ENCODE assay signal across 29 cellular contexts in the genomic region with DNA sequence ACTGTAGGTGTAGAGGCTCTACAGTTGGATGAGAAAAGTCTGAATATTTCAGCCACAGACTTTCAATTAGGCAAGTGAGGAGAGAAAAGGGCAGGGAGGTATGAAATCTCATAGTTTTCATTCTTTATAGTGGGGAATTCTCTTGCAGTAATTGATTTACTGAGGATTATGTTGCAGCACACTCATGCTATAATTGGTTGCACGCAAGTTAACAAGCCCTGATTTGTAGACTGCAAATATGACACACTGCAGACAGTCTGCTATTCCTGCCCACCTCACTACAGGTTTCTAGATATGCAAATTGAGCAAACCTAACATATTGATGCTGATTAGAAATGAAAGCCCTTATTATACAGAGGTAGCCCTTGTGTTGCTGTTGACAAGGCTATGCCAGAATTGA.
DNase-seq lines count a peak whose midpoint lies in the region; ATAC-seq and TF ChIP-seq lines count a peak whose summit lies in the region.
"Had no signal": no experiment of that assay in that cellular context is flagged by ENCODE, and none has a peak within 500 bp of the region (broad histone marks: within the 10 kb centered on the region; RNA-seq: fewer than 3 reads in every experiment).

No MANE protein-coding gene starts in this region.

- H3K27me3 ChIP-seq in A673 (replicated peaks; ENCODE audit: insufficient read depth, low read depth, low read length, poor library complexity) (no peaks in the 10 kb centered on the region), right lobe of liver (no peaks in the 10 kb centered on the region)
- H3K27me3 ChIP-seq: BLaER1 treated with 17β-estradiol and CSF1 and Interleukin-3, amounts not matched to agents 10 nM and 100 nM; SJSA1 had no signal

- H3K4me3 ChIP-seq in A673 (ENCODE audit: low read depth, low read length, poor library complexity, severe bottlenecking): no peak overlapping the region
- no peak overlapping the region for H3K4me3 ChIP-seq in AG04449 (ENCODE audit: low read depth, low read length)
- H3K4me3 ChIP-seq in right lobe of liver: no peak overlapping the region
- H3K4me3 ChIP-seq: BLaER1 treated with 17β-estradiol and CSF1 and Interleukin-3, amounts not matched to agents 10 nM and 100 nM; GM23338; K562; PC-9; SJSA1 had no signal

- ATAC-seq in right lobe of liver: no peak
- ATAC-seq in activated CD8-positive, alpha-beta T cell treated with anti-CD3 and anti-CD28 coated beads for 36 hours: no peak
- ATAC-seq: GM23338, K562 had no signal

- H3K27me3 Mint-ChIP-seq in mesothelial cell of epicardium (ENCODE audit: low read depth): no peaks in the 10 kb centered on the region
- peaks cover 10% of the 10 kb centered on the region for H3K27me3 Mint-ChIP-seq in activated CD8-positive, alpha-beta T cell treated with anti-CD3 and anti-CD28 coated beads for 36 hours

- peaks cover 47% of the 10 kb centered on the region for H3K4me1 Mint-ChIP-seq in mesothelial cell of epicardium
- no peaks in the 10 kb centered on the region for H3K4me1 Mint-ChIP-seq in activated CD8-positive, alpha-beta T cell treated with anti-CD3 and anti-CD28 coated beads for 36 hours (ENCODE audit: low read depth)

- peak; percentile 25 for DNase-seq in A673 (ENCODE audit: low spot score)
- peak; percentile 23 for DNase-seq in AG04449 (ENCODE audit: low read depth, low spot score)
- DNase-seq in NCI-H526 (lab: John Stamatoyannopoulos, UW): peak; percentile 37 to 51
- DNase-seq in mesothelial cell of epicardium (ENCODE audit: low spot score in 2 of 2, unreplicated experiment in 2 of 2): no peak
- no peak for DNase-seq in RKO (ENCODE audit: low spot score)
- DNase-seq in right lobe of liver: no peak
- DNase-seq in activated CD8-positive, alpha-beta T cell treated with anti-CD3 and anti-CD28 coated beads for 36 hours: no peak
- DNase-seq: ACHN; AML-193; CD4-positive, alpha-beta T cell; DMS53; H9; HFFc6; Kasumi-1; NCI-H1092 treated with DMSO at 0.1 percent for 48 hours; NCI-H1436 treated with DMSO at 0.1 percent for 48 hours; NCI-H2029; NCI-H2171 treated with DMSO at 0.1 percent for 48 hours; NCI-H345; NCI-H510A treated with DMSO at 0.1 percent for 48 hours; NCI-H774; PC-9; Right ventricle myocardium superior; RPMI8226; T-helper 1 cell had no signal

- H3K4me1 ChIP-seq in A673 (ENCODE audit: insufficient read depth, low read length, poor library complexity, severe bottlenecking): peaks cover 40% of the 10 kb centered on the region
- H3K4me1 ChIP-seq in right lobe of liver: no peaks in the 10 kb centered on the region
- H3K4me1 ChIP-seq: BLaER1 treated with 17β-estradiol and CSF1 and Interleukin-3, amounts not matched to agents 10 nM and 100 nM had no signal

- no TSS peak for BruUV-seq in A673 (replicated peaks; lab: Mats Ljungman, UMichigan)

- H3K9me3 ChIP-seq in A673 (ENCODE audit: low read depth, low read length, poor library complexity, severe bottlenecking) (no peaks in the 10 kb centered on the region), right lobe of liver (no peaks in the 10 kb centered on the region)
- H3K9me3 ChIP-seq: BLaER1 treated with 17β-estradiol and CSF1 and Interleukin-3, amounts not matched to agents 10 nM and 100 nM; SJSA1 had no signal

- intact Hi-C loops in A673 (cut with micrococcal nuclease; ENCODE audit: unreplicated experiment) (no loop called here), right lobe of liver (cut with DNase I) (no loop called here)
- intact Hi-C loops in activated CD8-positive, alpha-beta T cell treated with anti-CD3 and anti-CD28 coated beads for 36 hours (cut with micrococcal nuclease): no loop called here

- TF ChIP-seq POLR2A in right lobe of liver (IDR thresholded peaks at IDR 0.05): no peak

- no peaks in the 10 kb centered on the region for H3K36me3 ChIP-seq in A673 (ENCODE audit: insufficient read depth, low read length, poor library complexity, severe bottlenecking)
- H3K36me3 ChIP-seq in right lobe of liver: no peaks in the 10 kb centered on the region
- H3K36me3 ChIP-seq: BLaER1 treated with 17β-estradiol and CSF1 and Interleukin-3, amounts not matched to agents 10 nM and 100 nM; SJSA1 had no signal

- H3K27ac ChIP-seq in A673 (ENCODE audit: low read depth, low read length, poor library complexity, severe bottlenecking) (no peak overlapping the region), right lobe of liver (no peak overlapping the region)
- H3K27ac ChIP-seq: BLaER1 treated with 17β-estradiol and CSF1 and Interleukin-3, amounts not matched to agents 10 nM and 100 nM; PC-9 had no signal

- peak overlapping the region; percentile 60 for H3K27ac Mint-ChIP-seq in mesothelial cell of epicardium
- no peak overlapping the region for H3K27ac Mint-ChIP-seq in activated CD8-positive, alpha-beta T cell treated with anti-CD3 and anti-CD28 coated beads for 36 hours
- H3K27ac Mint-ChIP-seq: CD4-positive, alpha-beta T cell; GM23338; H9; HFFc6 had no signal

- H3K36me3 Mint-ChIP-seq in mesothelial cell of epicardium: no peaks in the 10 kb centered on the region
- H3K36me3 Mint-ChIP-seq in activated CD8-positive, alpha-beta T cell treated with anti-CD3 and anti-CD28 coated beads for 36 hours (ENCODE audit: low read depth): no peaks in the 10 kb centered on the region

- TF ChIP-seq CTCF in A673 (conservative IDR thresholded peaks at IDR 0.05; ENCODE audit: low read depth, low read length): no peak
- TF ChIP-seq CTCF in AG04449 (IDR thresholded peaks at IDR 0.05; ENCODE audit: insufficient read depth, low read length, missing control alignments): no peak
- no peak for TF ChIP-seq CTCF in mesothelial cell of epicardium (IDR thresholded peaks at IDR 0.05; ENCODE audit: unreplicated experiment)
- no peak for TF ChIP-seq CTCF in right lobe of liver (IDR thresholded peaks at IDR 0.05)
- no peak for TF ChIP-seq CTCF in activated CD8-positive, alpha-beta T cell treated with anti-CD3 and anti-CD28 coated beads for 36 hours (IDR thresholded peaks at IDR 0.05)

- WGBS in right lobe of liver (ENCODE audit: insufficient coverage, low coverage, low lambda C conversion rate, missing lambda C conversion rate): 100% methylated on average over 1 of the region's 1 CpG

- POLR2A ChIA-PET in A673 (lab: Charles Lee; ENCODE audit: low non-redundant PET) (no interaction called here), AG04449 (lab: Yijun Ruan, JAX) (no interaction called here)
- POLR2A ChIA-PET in activated CD8-positive, alpha-beta T cell treated with anti-CD3 and anti-CD28 coated beads for 36 hours (lab: Charles Lee): no interaction called here

- H3K9me3 Mint-ChIP-seq in mesothelial cell of epicardium: no peaks in the 10 kb centered on the region
- no peaks in the 10 kb centered on the region for H3K9me3 Mint-ChIP-seq in activated CD8-positive, alpha-beta T cell treated with anti-CD3 and anti-CD28 coated beads for 36 hours
- H3K9me3 Mint-ChIP-seq: CD4-positive, alpha-beta T cell; GM23338; H9; HFFc6 had no signal

- CTCF ChIA-PET in A673 (lab: Charles Lee): no interaction called here
- CTCF ChIA-PET in AG04449 (lab: Yijun Ruan, JAX): interaction anchor here (1.6 kb wide), 1 partner anchor 143 kb away, joined by 4 read pairs; no protein-coding TSS in a partner anchor
- CTCF ChIA-PET in activated CD8-positive, alpha-beta T cell treated with anti-CD3 and anti-CD28 coated beads for 36 hours (lab: Charles Lee): no interaction called here

- H3K4me3 Mint-ChIP-seq in mesothelial cell of epicardium: no peak overlapping the region
- H3K4me3 Mint-ChIP-seq in activated CD8-positive, alpha-beta T cell treated with anti-CD3 and anti-CD28 coated beads for 36 hours: no peak overlapping the region
- H3K4me3 Mint-ChIP-seq: CD4-positive, alpha-beta T cell; GM23338; H9; HFFc6 had no signal

Comparison
In these comparisons a context has a peak if more than half of its experiments do, and no peak if none do; other contexts are left out.
1. DNase-seq: peak in A673 (single experiment), AG04449 (single experiment) and NCI-H526 (2 of 2); none in mesothelial cell of epicardium (0 of 2), RKO (single experiment), right lobe of liver (0 of 3) and activated CD8-positive, alpha-beta T cell treated with anti-CD3 and anti-CD28 coated beads for 36 hours (single experiment).